In the genomic region with DNA sequence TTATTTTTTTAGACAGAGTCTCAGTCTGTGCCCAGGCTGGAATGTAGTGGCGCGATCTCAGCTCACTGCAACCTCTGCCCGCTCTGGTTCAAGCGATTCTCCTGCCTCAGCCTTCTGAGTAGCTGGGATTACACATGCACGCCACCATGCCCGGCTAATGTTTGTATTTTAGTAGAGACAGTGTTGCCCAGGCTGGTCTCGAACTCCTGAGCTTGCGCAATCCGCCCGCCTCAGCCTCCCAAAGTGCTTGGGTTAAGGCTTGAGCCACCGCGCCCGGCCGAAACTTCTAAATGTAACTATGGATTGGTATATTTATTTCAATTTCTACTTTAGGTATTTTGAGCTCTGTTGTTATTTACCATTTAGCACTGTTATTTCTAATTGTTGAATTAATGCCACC, we compare ENCODE assay signal across 24 cellular contexts.
"Had no signal": no experiment of that assay in that cellular context is flagged by ENCODE, and none has a peak within 500 bp of the region (broad histone marks: within the 10 kb centered on the region; RNA-seq: fewer than 3 reads in every experiment).

No MANE protein-coding gene starts in this region.

- H3K36me3 Mint-ChIP-seq: activated naive CD4-positive, alpha-beta T cell treated with anti-CD3 and anti-CD28 coated beads, Interleukin-2, amount 50 U/mL, for 72 hours had no signal

- H3K4me3 Mint-ChIP-seq: activated CD4-positive, alpha-beta T cell treated with anti-CD3 and anti-CD28 coated beads, Interleukin-2, amount 10 ng/mL, durations not matched to agents 7 days and 5 days; activated T-cell treated with anti-CD3 and anti-CD28 coated beads, Interleukin-2, amount 50 U/mL, for 72 hours; nephron had no signal

- H3K27ac Mint-ChIP-seq: activated CD4-positive, alpha-beta T cell treated with anti-CD3 and anti-CD28 coated beads, Interleukin-2, amount 10 ng/mL, durations not matched to agents 7 days and 5 days; activated naive CD4-positive, alpha-beta T cell treated with anti-CD3 and anti-CD28 coated beads, Interleukin-2, amount 50 U/mL, for 72 hours had no signal

- DNase-seq: activated CD4-positive, alpha-beta T cell treated with anti-CD3 and anti-CD28 coated beads, Interleukin-2, amount 10 ng/mL, durations not matched to agents 7 days and 5 days; activated CD8-positive, alpha-beta memory T cell treated with anti-CD3 and anti-CD28 coated beads, Interleukin-2, amount 50 U/mL, for 4 hours; activated gamma-delta T cell treated with Interleukin-2 at 50 U/mL for 16 hours; activated T-cell treated with anti-CD3 and anti-CD28 coated beads, Interleukin-2, amount 50 U/mL, for 72 hours; caudate nucleus; colonic mucosa; effector CD4-positive, alpha-beta T cell; gastrocnemius medialis; kidney; left lung; midbrain; nucleus accumbens; retina; stimulated activated CD4-positive, alpha-beta T cell treated with anti-CD3 and anti-CD28 coated beads, Interleukin-12 subunit alpha, Interleukin-12 subunit beta, amount 100 ng/mL, for 4 hours; stimulated activated CD4-positive, alpha-beta T cell treated with anti-CD3 and anti-CD28 coated beads, Interleukin-1b, Interleukin-23, amount 100 ng/mL, for 48 hours; stimulated activated CD8-positive, alpha-beta memory T cell treated with anti-CD3 and anti-CD28 coated beads, Interleukin-4, amount 100 ng/mL, for 48 hours; stimulated activated naive CD8-positive, alpha-beta T cell treated with anti-CD3 and anti-CD28 coated beads, Interleukin-15, Interleukin-2, amounts not matched to agents 100 U/mL and 50 U/mL, for 24 hours; T1000; trophoblast cell had no signal

- H3K27me3 Mint-ChIP-seq: activated CD4-positive, alpha-beta T cell treated with anti-CD3 and anti-CD28 coated beads, Interleukin-2, amount 10 ng/mL, durations not matched to agents 7 days and 5 days had no signal

- H3K4me3 ChIP-seq: adrenal gland, colonic mucosa, gastrocnemius medialis, left lung had no signal

- H3K27ac ChIP-seq: adrenal gland, colonic mucosa, gastrocnemius medialis, left lung had no signal

- H3K36me3 ChIP-seq: adrenal gland, colonic mucosa, gastrocnemius medialis, left lung had no signal

- H3K9me3 Mint-ChIP-seq: activated CD4-positive, alpha-beta T cell treated with anti-CD3 and anti-CD28 coated beads, Interleukin-2, amount 10 ng/mL, durations not matched to agents 7 days and 5 days; activated naive CD4-positive, alpha-beta T cell treated with anti-CD3 and anti-CD28 coated beads, Interleukin-2, amount 50 U/mL, for 72 hours; activated T-cell treated with anti-CD3 and anti-CD28 coated beads, Interleukin-2, amount 50 U/mL, for 72 hours had no signal

- H3K27me3 ChIP-seq: adrenal gland, colonic mucosa, gastrocnemius medialis, left lung had no signal

- H3K4me1 ChIP-seq: colonic mucosa had no signal

- H3K9me3 ChIP-seq: adrenal gland, colonic mucosa, gastrocnemius medialis, left lung had no signal

- ATAC-seq: activated CD4-positive, CD25-positive, alpha-beta regulatory T cell treated with anti-CD3 and anti-CD28 coated beads, Interleukin-2, amount 50 U/mL, for 24 hours; activated naive CD4-positive, alpha-beta T cell treated with anti-CD3 and anti-CD28 coated beads, Interleukin-2, amount 50 U/mL, for 72 hours; activated T-cell treated with anti-CD3 and anti-CD28 coated beads, Interleukin-2, amount 50 U/mL, for 72 hours; esophagus mucosa; gastrocnemius medialis; left lung; stimulated activated naive CD8-positive, alpha-beta T cell treated with anti-CD3 and anti-CD28 coated beads, Interleukin-15, Interleukin-2, amounts not matched to agents 100 U/mL and 50 U/mL, for 24 hours had no signal
